In genomic region chr18:56722518-56722917, GRCh38 we compare ENCODE assay signal across 29 cellular contexts.
"Had no signal": no experiment of that assay in that cellular context is flagged by ENCODE, and none has a peak within 500 bp of the region (broad histone marks: within the 10 kb centered on the region; RNA-seq: fewer than 3 reads in every experiment).

No MANE protein-coding gene starts in this region.

- H3K79me2 ChIP-seq: parathyroid adenoma had no signal

- ATAC-seq: natural killer cell; psoas muscle; right cardiac atrium; right lobe of liver; stimulated activated memory B cell treated with anti-CD40 and anti-IgM and Interleukin-4, amounts not matched to agents 10 μg/mL and 1 μg/mL and 100 μg/mL, for 72 hours; stimulated activated naive CD8-positive, alpha-beta T cell treated with anti-CD3 and anti-CD28 coated beads, Interleukin-15, amount 100 ng/mL, for 72 hours; stimulated activated naive CD8-positive, alpha-beta T cell treated with anti-CD3 and anti-CD28 coated beads, Interleukin-15, Interleukin-2, amounts not matched to agents 100 U/mL and 50 U/mL, for 24 hours; upper lobe of right lung had no signal

- DNase-seq: natural killer cell; occipital lobe; ovary; posterior cingulate gyrus; psoas muscle; right cardiac atrium; right lobe of liver; sigmoid colon; spleen; stimulated activated CD4-positive, alpha-beta T cell treated with anti-CD3 and anti-CD28 coated beads, Interleukin-12 subunit alpha, Interleukin-12 subunit beta, amount 100 ng/mL, for 4 hours; stimulated activated CD4-positive, alpha-beta T cell treated with anti-CD3 and anti-CD28 coated beads, Interleukin-1b, Interleukin-23, amount 100 ng/mL, for 48 hours; stimulated activated CD4-positive, alpha-beta T cell treated with anti-CD3 and anti-CD28 coated beads, Interleukin-4, amount 100 ng/mL, for 1 hour; stimulated activated CD4-positive, alpha-beta T cell treated with anti-CD3 and anti-CD28 coated beads, Interleukin-4, amount 100 ng/mL, for 4 hours; stimulated activated CD8-positive, alpha-beta memory T cell treated with anti-CD3 and anti-CD28 coated beads, Interleukin-4, amount 100 ng/mL, for 48 hours; stimulated activated naive CD4-positive, alpha-beta T cell; stimulated activated naive CD8-positive, alpha-beta T cell treated with anti-CD3 and anti-CD28 coated beads, Interleukin-15, amount 100 ng/mL, for 72 hours; stimulated activated naive CD8-positive, alpha-beta T cell treated with anti-CD3 and anti-CD28 coated beads, Interleukin-15, Interleukin-2, amounts not matched to agents 100 U/mL and 50 U/mL, for 24 hours; substantia nigra; testis; tibial artery; transverse colon; upper lobe of right lung; uterus had no signal

- H3K9ac ChIP-seq: neural progenitor cell, parathyroid adenoma had no signal

- H3K9me3 ChIP-seq: ovary, psoas muscle, right lobe of liver, sigmoid colon, suprapubic skin, testis, tibial artery, transverse colon, upper lobe of right lung, uterus had no signal

- H3K27me3 ChIP-seq: neural progenitor cell, ovary, right lobe of liver, sigmoid colon, spleen, suprapubic skin, testis, tibial artery, transverse colon, upper lobe of right lung, uterus had no signal

- H3K36me3 ChIP-seq: neural progenitor cell, ovary, right lobe of liver, uterus had no signal

- H3K4me1 ChIP-seq: neural progenitor cell, parathyroid adenoma, psoas muscle, right lobe of liver, sigmoid colon, spleen, suprapubic skin, testis, tibial artery, transverse colon, upper lobe of right lung, uterus had no signal

- H2AFZ ChIP-seq: neural progenitor cell, parathyroid adenoma had no signal

- H3K4me3 ChIP-seq: neural progenitor cell, ovary, psoas muscle, right lobe of liver, sigmoid colon, skin epidermis, smooth muscle cell, spleen, suprapubic skin, testis, tibial artery, transverse colon, upper lobe of right lung, uterus had no signal

- H3K4me2 ChIP-seq: neural progenitor cell, smooth muscle cell had no signal

- H3K27ac ChIP-seq: neural progenitor cell, ovary, parathyroid adenoma, psoas muscle, right lobe of liver, sigmoid colon, skin epidermis, spleen, suprapubic skin, testis, tibial artery, transverse colon, upper lobe of right lung, uterus had no signal
